ENCODE assay signal across 1 cellular context in genomic region chr21:31559368-31560119, GRCh38.
TF ChIP-seq lines count a peak whose summit lies in the region.

No MANE protein-coding gene starts in this region.

TF ChIP-seq in SK-N-SH, 30 proteins besides CTCF, POLR2A, EP300 and RAD21 (continued from another document):
- peak; percentile 53 for TF ChIP-seq IRF3 (IDR thresholded peaks at IDR 0.05; ENCODE audit: low read depth, low read length)
- no peak for TF ChIP-seq EZH2phosphoT487 (IDR thresholded peaks at IDR 0.05; ENCODE audit: borderline replicate concordance, low read depth)
- no peak for TF ChIP-seq FOXM1 (IDR thresholded peaks at IDR 0.05; ENCODE audit: low read depth)
- peak; percentile 8 for TF ChIP-seq CHD2 (IDR thresholded peaks at IDR 0.05; ENCODE audit: low read length, partially characterized antibody)
- peak; percentile 40; the same call in 1 of the 2 replicates for TF ChIP-seq RFX5 (IDR thresholded peaks at IDR 0.05; ENCODE audit: low read length)
- TF ChIP-seq USF2 (IDR thresholded peaks at IDR 0.05; ENCODE audit: borderline replicate concordance, low read depth, low read length), result no peak
- TF ChIP-seq RXRA (IDR thresholded peaks at IDR 0.05; ENCODE audit: borderline replicate concordance, low read depth), result no peak
- no peak for TF ChIP-seq ELF1 (IDR thresholded peaks at IDR 0.05)
- peak; percentile 53; the same call in 1 of the 2 replicates for TF ChIP-seq NRF1 (IDR thresholded peaks at IDR 0.05; ENCODE audit: low read depth, low read length)
